ENCODE assay signal across 8 cellular contexts in genomic region chr16:90018297-90019200, GRCh38. TPM values are rescaled to one million over a fixed set of nuclear protein-coding genes. Genes with fewer than 3 reads are reported as not detected.
A peak's percentile ranks its signal among the peaks of the same experiment; 100 is the strongest.
DNase-seq lines count a peak whose midpoint lies in the region; ATAC-seq and TF ChIP-seq lines count a peak whose summit lies in the region.

No MANE protein-coding gene starts in this region.

- peak; percentile 63 for DNase-seq in activated CD4-positive, alpha-beta T cell treated with anti-CD3 and anti-CD28 coated beads, Interleukin-2, amount 10 ng/mL, durations not matched to agents 24 days and 14 days
- no peak for DNase-seq in activated CD4-positive, alpha-beta T cell treated with anti-CD3 and anti-CD28 coated beads, Interleukin-2, amount 50 U/mL, for 1 hour
- DNase-seq in activated T-helper 2 cell treated with anti-CD3 and anti-CD28 coated beads, Interferon-gamma antibody, Interleukin-2, Interleukin-4, amounts not matched to agents 10 μg/mL and 5 μg/mL and 100 μg/mL, durations not matched to agents 14 hours and 24 hours and 36 hours (ENCODE audit: low spot score) = no peak
- peak; percentile 56 for DNase-seq in hepatocyte (ENCODE audit: low spot score)
- no peak for DNase-seq in activated CD4-positive, CD25-positive, alpha-beta regulatory T cell treated with anti-CD3 and anti-CD28 coated beads, Interleukin-2, amount 50 U/mL, for 72 hours
- DNase-seq in SHP77 (lab: John Stamatoyannopoulos, UW) = no peak

- peaks cover 9% of the 10 kb centered on the region for H3K4me1 ChIP-seq in hepatocyte (ENCODE audit: insufficient read depth)

- WGBS in hepatocyte (ENCODE audit: low lambda C conversion rate, missing lambda C conversion rate) = 12% methylated on average over 20 of the region's 61 CpGs

- H3K9me3 Mint-ChIP-seq in activated CD4-positive, alpha-beta T cell treated with anti-CD3 and anti-CD28 coated beads, Interleukin-2, amount 10 ng/mL, durations not matched to agents 24 days and 14 days = peaks cover 6% of the 10 kb centered on the region
- H3K9me3 Mint-ChIP-seq in activated T-helper 2 cell treated with anti-CD3 and anti-CD28 coated beads, Interferon-gamma antibody, Interleukin-2, Interleukin-4, amounts not matched to agents 10 μg/mL and 5 μg/mL and 100 μg/mL, durations not matched to agents 14 hours and 24 hours and 36 hours = peaks cover 5% of the 10 kb centered on the region

- no peaks in the 10 kb centered on the region for H4K20me1 ChIP-seq in hepatocyte (ENCODE audit: insufficient read depth, poor library complexity, severe bottlenecking)

- peaks cover 2% of the 10 kb centered on the region for H3K79me2 ChIP-seq in hepatocyte

- peak overlapping the region; percentile 100 for H3K4me2 ChIP-seq in hepatocyte

- peaks cover 13% of the 10 kb centered on the region for H3K4me1 Mint-ChIP-seq in activated CD4-positive, alpha-beta T cell treated with anti-CD3 and anti-CD28 coated beads, Interleukin-2, amount 10 ng/mL, durations not matched to agents 24 days and 14 days
- H3K4me1 Mint-ChIP-seq in activated T-helper 2 cell treated with anti-CD3 and anti-CD28 coated beads, Interferon-gamma antibody, Interleukin-2, Interleukin-4, amounts not matched to agents 10 μg/mL and 5 μg/mL and 100 μg/mL, durations not matched to agents 14 hours and 24 hours and 36 hours (ENCODE audit: low read depth) = peaks cover 9% of the 10 kb centered on the region

- H3K27me3 ChIP-seq in hepatocyte = no peaks in the 10 kb centered on the region

- ATAC-seq in GM21717 (IDR thresholded peaks at IDR 0.05; ENCODE audit: unreplicated experiment) = no peak

- intact Hi-C loops in activated CD4-positive, alpha-beta T cell treated with anti-CD3 and anti-CD28 coated beads, Interleukin-2, amount 10 ng/mL, durations not matched to agents 24 days and 14 days (cut with micrococcal nuclease) = loop anchor here (2.0 kb wide), 1 partner anchor 46 kb away; no protein-coding TSS in a partner anchor
- intact Hi-C loops in activated T-helper 2 cell treated with anti-CD3 and anti-CD28 coated beads, Interferon-gamma antibody, Interleukin-2, Interleukin-4, amounts not matched to agents 10 μg/mL and 5 μg/mL and 100 μg/mL, durations not matched to agents 14 hours and 24 hours and 36 hours (cut with micrococcal nuclease) = no loop called here

- no peaks in the 10 kb centered on the region for H3K9me3 ChIP-seq in hepatocyte (ENCODE audit: low read depth)

- H3K9me2 ChIP-seq in hepatocyte (replicated peaks; ENCODE audit: insufficient read depth) = no peaks in the 10 kb centered on the region

- no peak overlapping the region for H3K27ac Mint-ChIP-seq in activated CD4-positive, alpha-beta T cell treated with anti-CD3 and anti-CD28 coated beads, Interleukin-2, amount 10 ng/mL, durations not matched to agents 24 days and 14 days
- no peak overlapping the region for H3K27ac Mint-ChIP-seq in activated T-helper 2 cell treated with anti-CD3 and anti-CD28 coated beads, Interferon-gamma antibody, Interleukin-2, Interleukin-4, amounts not matched to agents 10 μg/mL and 5 μg/mL and 100 μg/mL, durations not matched to agents 14 hours and 24 hours and 36 hours

- peak overlapping the region; percentile 64 for H3K4me3 ChIP-seq in hepatocyte
- peak overlapping the region; percentile 22 to 64 (median 53) for H3K4me3 ChIP-seq in skin epidermis

- peak overlapping the region; percentile 78 for H2AFZ ChIP-seq in hepatocyte

- no peaks in the 10 kb centered on the region for H3K36me3 ChIP-seq in hepatocyte (replicated peaks; ENCODE audit: insufficient read depth, low read depth)

- peak overlapping the region; percentile 68 for H3K4me3 Mint-ChIP-seq in activated CD4-positive, alpha-beta T cell treated with anti-CD3 and anti-CD28 coated beads, Interleukin-2, amount 10 ng/mL, durations not matched to agents 24 days and 14 days
- H3K4me3 Mint-ChIP-seq in activated T-helper 2 cell treated with anti-CD3 and anti-CD28 coated beads, Interferon-gamma antibody, Interleukin-2, Interleukin-4, amounts not matched to agents 10 μg/mL and 5 μg/mL and 100 μg/mL, durations not matched to agents 14 hours and 24 hours and 36 hours (ENCODE audit: low read depth) = peak overlapping the region; percentile 67

- peaks cover 2% of the 10 kb centered on the region for H3K36me3 Mint-ChIP-seq in activated CD4-positive, alpha-beta T cell treated with anti-CD3 and anti-CD28 coated beads, Interleukin-2, amount 10 ng/mL, durations not matched to agents 24 days and 14 days (ENCODE audit: low read depth)
- H3K36me3 Mint-ChIP-seq in activated T-helper 2 cell treated with anti-CD3 and anti-CD28 coated beads, Interferon-gamma antibody, Interleukin-2, Interleukin-4, amounts not matched to agents 10 μg/mL and 5 μg/mL and 100 μg/mL, durations not matched to agents 14 hours and 24 hours and 36 hours (ENCODE audit: low read depth) = peaks cover 4% of the 10 kb centered on the region

- H3K27ac ChIP-seq in hepatocyte (peak overlapping the region; percentile 40), skin epidermis (peak overlapping the region in 6 of 21 experiments; percentile 17 to 69 (median 30))

- TF ChIP-seq CTCF in hepatocyte (IDR thresholded peaks at IDR 0.05; ENCODE audit: poor library complexity) = no peak

- peaks cover 24% of the 10 kb centered on the region for H3K27me3 Mint-ChIP-seq in activated CD4-positive, alpha-beta T cell treated with anti-CD3 and anti-CD28 coated beads, Interleukin-2, amount 10 ng/mL, durations not matched to agents 24 days and 14 days
- peaks cover 33% of the 10 kb centered on the region for H3K27me3 Mint-ChIP-seq in activated T-helper 2 cell treated with anti-CD3 and anti-CD28 coated beads, Interferon-gamma antibody, Interleukin-2, Interleukin-4, amounts not matched to agents 10 μg/mL and 5 μg/mL and 100 μg/mL, durations not matched to agents 14 hours and 24 hours and 36 hours (ENCODE audit: low read depth)

RNA-seq across cellular contexts. Expression of gene DBNDD1, which starts 0.7 kb away (rescaled TPM):
- 0.38 TPM in 1 of 2 replicates, not detected in the other for total RNA-seq in activated CD4-positive, alpha-beta T cell treated with anti-CD3 and anti-CD28 coated beads, Interleukin-2, amount 10 ng/mL, durations not matched to agents 24 days and 14 days
- 0.43 and 0.69 TPM in 2 replicates for total RNA-seq in activated T-helper 2 cell treated with anti-CD3 and anti-CD28 coated beads, Interferon-gamma antibody, Interleukin-2, Interleukin-4, amounts not matched to agents 10 μg/mL and 5 μg/mL and 100 μg/mL, durations not matched to agents 14 hours and 24 hours and 36 hours
- 5.5 and 8.5 TPM in 2 replicates for total RNA-seq in hepatocyte
- polyA plus RNA-seq in hepatocyte = 18.2 and 21.0 TPM in 2 replicates

RNA-seq across cellular contexts. Expression of gene PRDM7, which starts 58.6 kb away (rescaled TPM):
- not detected in 2 replicates for total RNA-seq in activated CD4-positive, alpha-beta T cell treated with anti-CD3 and anti-CD28 coated beads, Interleukin-2, amount 10 ng/mL, durations not matched to agents 24 days and 14 days
- not detected in 2 replicates for total RNA-seq in activated T-helper 2 cell treated with anti-CD3 and anti-CD28 coated beads, Interferon-gamma antibody, Interleukin-2, Interleukin-4, amounts not matched to agents 10 μg/mL and 5 μg/mL and 100 μg/mL, durations not matched to agents 14 hours and 24 hours and 36 hours
- total RNA-seq in hepatocyte = not detected in 2 replicates
- polyA plus RNA-seq in hepatocyte = not detected in 2 replicates

Comparison
In these comparisons a context has a peak if more than half of its experiments do, and no peak if none do; other contexts are left out.
1. DNase-seq: peak in activated CD4-positive, alpha-beta T cell treated with anti-CD3 and anti-CD28 coated beads, Interleukin-2, amount 10 ng/mL, durations not matched to agents 24 days and 14 days (single experiment) and hepatocyte (single experiment); none in activated CD4-positive, alpha-beta T cell treated with anti-CD3 and anti-CD28 coated beads, Interleukin-2, amount 50 U/mL, for 1 hour (single experiment), activated T-helper 2 cell treated with anti-CD3 and anti-CD28 coated beads, Interferon-gamma antibody, Interleukin-2, Interleukin-4, amounts not matched to agents 10 μg/mL and 5 μg/mL and 100 μg/mL, durations not matched to agents 14 hours and 24 hours and 36 hours (single experiment), activated CD4-positive, CD25-positive, alpha-beta regulatory T cell treated with anti-CD3 and anti-CD28 coated beads, Interleukin-2, amount 50 U/mL, for 72 hours (single experiment) and SHP77 (0 of 2).